ENCODE assay signal across 1 cellular context in genomic region chr10:100033766-100034418, GRCh38.
TF ChIP-seq lines count a peak whose summit lies in the region.

No MANE protein-coding gene starts in this region.

TF ChIP-seq in WTC11, 78 proteins besides CTCF, POLR2A, EP300 and RAD21 (continued from another document):
- TF ChIP-seq IRF1 (CRISPR knock-in tag; IDR thresholded peaks at IDR 0.05): no peak
- no peak for TF ChIP-seq TCF7 (CRISPR knock-in tag; IDR thresholded peaks at IDR 0.05; ENCODE audit: low read depth)
- TF ChIP-seq SP1 (CRISPR knock-in tag; conservative IDR thresholded peaks at IDR 0.05): no peak
- no peak for TF ChIP-seq ZNF317 (CRISPR knock-in tag; IDR thresholded peaks at IDR 0.05; ENCODE audit: borderline replicate concordance, low read depth)
- no peak for TF ChIP-seq USF2 (CRISPR knock-in tag; IDR thresholded peaks at IDR 0.05)
- TF ChIP-seq ZNF671 (CRISPR knock-in tag; IDR thresholded peaks at IDR 0.05): no peak
- no peak for TF ChIP-seq NR2C2 (CRISPR knock-in tag; IDR thresholded peaks at IDR 0.05)
- no peak for TF ChIP-seq ATF6 (CRISPR knock-in tag; IDR thresholded peaks at IDR 0.05)
